Comparison of ENCODE assay signal across 1 cellular context in genomic region chr19:47430041-47430802, GRCh38.
TF ChIP-seq lines count a peak whose summit lies in the region.

No MANE protein-coding gene starts in this region.

TF ChIP-seq in HepG2, 621 proteins besides CTCF, POLR2A, EP300 and RAD21 (continued from another document and continues in another):
- TF ChIP-seq PRDM15 (CRISPR knock-in tag; IDR thresholded peaks at IDR 0.05) (no peak), YEATS4 (CRISPR knock-in tag; IDR thresholded peaks at IDR 0.05; ENCODE audit: borderline replicate concordance) (peak; percentile 63; the same call in 1 of the 2 replicates), KDM2A (CRISPR knock-in tag; IDR thresholded peaks at IDR 0.05; ENCODE audit: borderline replicate concordance, low read depth) (peak; percentile 88), MLXIP (CRISPR knock-in tag; IDR thresholded peaks at IDR 0.05; ENCODE audit: borderline replicate concordance) (no peak), TAF1 (CRISPR knock-in tag; IDR thresholded peaks at IDR 0.05) (no peak; the same call in 1 of the 2 replicates), STAT5B (CRISPR knock-in tag; IDR thresholded peaks at IDR 0.05) (0 out of 2 replicates have a peak, but pooled peaks have one; percentile 8), ZNF235 (CRISPR knock-in tag; IDR thresholded peaks at IDR 0.05; ENCODE audit: borderline replicate concordance) (no peak), FOXJ3 (CRISPR knock-in tag; IDR thresholded peaks at IDR 0.05; ENCODE audit: borderline replicate concordance) (no peak), FUBP1 (CRISPR knock-in tag; IDR thresholded peaks at IDR 0.05; ENCODE audit: borderline replicate concordance) (no peak), SP4 (CRISPR knock-in tag; IDR thresholded peaks at IDR 0.05) (peak; percentile 22; the same call in 1 of the 2 replicates), MAFF (IDR thresholded peaks at IDR 0.05; ENCODE audit: low read depth, low read length) (no peak), ZNF18 (CRISPR knock-in tag; IDR thresholded peaks at IDR 0.05; ENCODE audit: insufficient replicate concordance) (peak; percentile 49), MBNL3 (CRISPR knock-in tag; conservative IDR thresholded peaks at IDR 0.05) (no peak), ZGPAT (CRISPR knock-in tag; IDR thresholded peaks at IDR 0.05) (peak; percentile 62; the same call in 1 of the 2 replicates), ZNF577 (CRISPR knock-in tag; IDR thresholded peaks at IDR 0.05; ENCODE audit: borderline replicate concordance, low read depth) (no peak), ZNF589 (CRISPR knock-in tag; conservative IDR thresholded peaks at IDR 0.05) (0 out of 2 replicates have a peak, but pooled peaks have one; percentile 39), TP53 (CRISPR knock-in tag; conservative IDR thresholded peaks at IDR 0.05) (no peak), CCDC6 (CRISPR knock-in tag; IDR thresholded peaks at IDR 0.05) (peak; percentile 40; the same call in 1 of the 2 replicates), TOPORS (CRISPR knock-in tag; IDR thresholded peaks at IDR 0.05) (0 out of 2 replicates have a peak, but pooled peaks have one; percentile 26), GATAD1 (CRISPR knock-in tag; IDR thresholded peaks at IDR 0.05) (no peak), IRX3 (CRISPR knock-in tag; IDR thresholded peaks at IDR 0.05; ENCODE audit: borderline replicate concordance, low read depth) (no peak), ZNF20 (CRISPR knock-in tag; IDR thresholded peaks at IDR 0.05) (no peak), ZNF350 (CRISPR knock-in tag; IDR thresholded peaks at IDR 0.05; ENCODE audit: borderline replicate concordance, low read depth) (peak; percentile 55; the same call in 1 of the 2 replicates), CERS6 (CRISPR knock-in tag; IDR thresholded peaks at IDR 0.05) (no peak), TEAD2 (CRISPR knock-in tag; IDR thresholded peaks at IDR 0.05) (no peak), ZSCAN25 (CRISPR knock-in tag; IDR thresholded peaks at IDR 0.05) (peak; percentile 75), POGZ (CRISPR knock-in tag; IDR thresholded peaks at IDR 0.05) (0 out of 2 replicates have a peak, but pooled peaks have one; percentile 32), TBX2 (CRISPR knock-in tag; IDR thresholded peaks at IDR 0.05; ENCODE audit: borderline replicate concordance) (peak; percentile 80; the same call in 1 of the 2 replicates), ZNF30 (CRISPR knock-in tag; IDR thresholded peaks at IDR 0.05) (peak; percentile 37; the same call in 1 of the 2 replicates), ZNF83 (CRISPR knock-in tag; IDR thresholded peaks at IDR 0.05; ENCODE audit: borderline replicate concordance) (peak; percentile 86; the same call in 1 of the 2 replicates), ZNF878 (CRISPR knock-in tag; IDR thresholded peaks at IDR 0.05) (no peak), CENPBD1 (CRISPR knock-in tag; IDR thresholded peaks at IDR 0.05; ENCODE audit: borderline replicate concordance, low read depth) (no peak), ZFY (CRISPR knock-in tag; IDR thresholded peaks at IDR 0.05) (peak; percentile 79), ZNF660 (CRISPR knock-in tag; IDR thresholded peaks at IDR 0.05; ENCODE audit: borderline replicate concordance, low read depth) (no peak), HMG20B (CRISPR knock-in tag; conservative IDR thresholded peaks at IDR 0.05) (no peak), TRAFD1 (CRISPR knock-in tag; IDR thresholded peaks at IDR 0.05; ENCODE audit: borderline replicate concordance) (no peak), ZNF614 (CRISPR knock-in tag; IDR thresholded peaks at IDR 0.05; ENCODE audit: borderline replicate concordance) (peak; percentile 44; the same call in 1 of the 2 replicates), ZNF674 (CRISPR knock-in tag; IDR thresholded peaks at IDR 0.05; ENCODE audit: low read depth) (no peak), YY1 (IDR thresholded peaks at IDR 0.05; ENCODE audit: insufficient read depth, insufficient replicate concordance, low read depth, low read length) (peak; percentile 36), ZNF776 (CRISPR knock-in tag; IDR thresholded peaks at IDR 0.05) (peak; percentile 82; the same call in 1 of the 2 replicates), NRL (CRISPR knock-in tag; IDR thresholded peaks at IDR 0.05; ENCODE audit: borderline replicate concordance) (0 out of 2 replicates have a peak, but pooled peaks have one; percentile 35), CC2D1A (CRISPR knock-in tag; IDR thresholded peaks at IDR 0.05) (no peak), KDM5A (IDR thresholded peaks at IDR 0.05; ENCODE audit: borderline replicate concordance, low read length) (no peak), HES4 (CRISPR knock-in tag; IDR thresholded peaks at IDR 0.05; ENCODE audit: borderline replicate concordance) (peak; percentile 83), MIER2 (CRISPR knock-in tag; IDR thresholded peaks at IDR 0.05) (peak; percentile 68; the same call in 1 of the 2 replicates), NFYB (CRISPR knock-in tag; IDR thresholded peaks at IDR 0.05) (no peak), DZIP1 (CRISPR knock-in tag; IDR thresholded peaks at IDR 0.05) (peak; percentile 92), FOXA3 (CRISPR knock-in tag; IDR thresholded peaks at IDR 0.05) (0 out of 2 replicates have a peak, but pooled peaks have one; percentile 33), ZNF7 (CRISPR knock-in tag; IDR thresholded peaks at IDR 0.05) (0 out of 2 replicates have a peak, but pooled peaks have one; percentile 31)
